In the genomic region with DNA sequence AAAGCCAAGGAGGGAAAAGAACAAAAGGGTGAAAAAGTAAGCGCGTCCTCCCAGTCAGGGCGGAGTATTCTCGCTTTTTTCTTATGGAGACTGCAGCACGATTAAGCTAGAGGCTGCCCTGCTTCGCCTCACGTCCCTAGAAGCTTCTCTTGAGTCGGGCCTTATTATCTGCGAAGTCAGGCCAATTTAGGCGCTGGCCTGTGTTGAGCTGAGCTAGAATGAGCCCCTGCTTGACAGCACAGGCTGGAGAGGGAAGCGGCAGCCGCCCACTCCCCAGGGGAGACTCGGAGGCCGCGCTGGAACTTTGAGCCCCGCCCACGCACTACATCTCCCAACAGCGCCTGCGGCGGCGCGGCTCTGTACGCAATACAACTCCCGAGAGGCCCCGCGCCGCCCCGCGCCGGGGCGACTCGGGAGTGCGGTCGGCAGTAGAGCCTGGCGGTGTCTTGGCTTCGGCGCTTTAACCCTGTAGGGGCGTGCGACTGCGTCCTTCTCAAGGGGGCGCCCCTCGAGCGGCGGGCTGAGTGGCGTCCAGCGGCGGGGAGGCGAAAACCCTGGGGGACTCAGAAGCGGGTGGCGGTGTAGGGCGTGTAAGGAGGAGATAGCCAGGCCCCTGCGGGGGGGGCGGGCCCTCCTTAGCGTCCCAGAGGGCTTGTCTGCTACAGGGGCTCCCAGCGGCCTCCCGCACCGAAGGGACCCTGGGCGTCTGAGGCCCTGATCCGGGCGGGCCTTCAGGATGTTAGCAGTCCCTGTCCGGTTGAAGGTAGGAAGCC, we compare ENCODE assay signal across 8 cellular contexts. TPM values are rescaled to one million over a fixed set of nuclear protein-coding genes. Genes with fewer than 3 reads are reported as not detected.
DNase-seq lines count a peak whose midpoint lies in the region; ATAC-seq and TF ChIP-seq lines count a peak whose summit lies in the region.

No MANE protein-coding gene starts in this region.

- peak overlapping the region; percentile 84 for H3K27ac ChIP-seq in C4-2B
- peak overlapping the region; percentile 100 for H3K27ac ChIP-seq in liver (ENCODE audit: low read depth in 1 of 2, low read length in 2 of 2)

- TF ChIP-seq RAD21 in liver (IDR thresholded peaks at IDR 0.05): peak; percentile 35 to 39

- peaks cover 0 to 10% (median 8%) of the 10 kb centered on the region in 4 donors for H3K36me3 ChIP-seq in liver (ENCODE audit: control insufficient read depth in 4 of 4, insufficient read depth in 3 of 4, low read depth in 1 of 4, low read length in 3 of 4)

- DNase-seq in GM19240 (ENCODE audit: insufficient read length, low spot score): peak; percentile 52
- peak; percentile 81 to 97 for DNase-seq in NCI-H526 (lab: John Stamatoyannopoulos, UW)
- peak; percentile 81 for DNase-seq in activated CD4-positive, alpha-beta T cell treated with anti-CD3 and anti-CD28 coated beads, Interleukin-2, amount 50 U/mL, for 1 hour
- DNase-seq in dedifferentiated amniotic fluid mesenchymal stem cell (ENCODE audit: extremely low spot score): peak; percentile 90
- peak; percentile 87 for DNase-seq in stimulated activated CD4-positive, alpha-beta T cell treated with anti-CD3 and anti-CD28 coated beads, Interleukin-4, amount 100 ng/mL, for 1 hour

- peak overlapping the region; percentile 81 to 88 (median 88) for H3K4me3 ChIP-seq in liver (ENCODE audit: low read depth in 1 of 3, low read length in 3 of 3)

- H3K9ac ChIP-seq in liver (ENCODE audit: low read depth in 1 of 2, low read length in 2 of 2): peak overlapping the region; percentile 98 to 100

- peak; percentile 45 for ATAC-seq in HG03457 (IDR thresholded peaks at IDR 0.05; ENCODE audit: unreplicated experiment)

- no peaks in the 10 kb centered on the region for H3K27me3 ChIP-seq in liver (ENCODE audit: control insufficient read depth in 4 of 4, insufficient read depth in 4 of 4, low read length in 3 of 4)

- peaks cover 3 to 34% (median 29%) of the 10 kb centered on the region in 4 donors for H3K4me1 ChIP-seq in liver (ENCODE audit: control insufficient read depth in 4 of 4, insufficient read depth in 4 of 4, low read length in 3 of 4)

- TF ChIP-seq CTCF in C4-2B (conservative IDR thresholded peaks at IDR 0.05) (no peak), liver (IDR thresholded peaks at IDR 0.05; ENCODE audit: low read depth, low read length, missing input control) (no peak)

- peaks cover under 1 to 11% (median 4%) of the 10 kb centered on the region in 4 donors for H3K9me3 ChIP-seq in liver (ENCODE audit: control insufficient read depth in 4 of 4, low read length in 3 of 4)

- WGBS in liver: under 1% methylated on average over 61 of the region's 61 CpGs

TF ChIP-seq in liver, 16 proteins besides CTCF, POLR2A, EP300 and RAD21:
- TF ChIP-seq, protein P1, sequence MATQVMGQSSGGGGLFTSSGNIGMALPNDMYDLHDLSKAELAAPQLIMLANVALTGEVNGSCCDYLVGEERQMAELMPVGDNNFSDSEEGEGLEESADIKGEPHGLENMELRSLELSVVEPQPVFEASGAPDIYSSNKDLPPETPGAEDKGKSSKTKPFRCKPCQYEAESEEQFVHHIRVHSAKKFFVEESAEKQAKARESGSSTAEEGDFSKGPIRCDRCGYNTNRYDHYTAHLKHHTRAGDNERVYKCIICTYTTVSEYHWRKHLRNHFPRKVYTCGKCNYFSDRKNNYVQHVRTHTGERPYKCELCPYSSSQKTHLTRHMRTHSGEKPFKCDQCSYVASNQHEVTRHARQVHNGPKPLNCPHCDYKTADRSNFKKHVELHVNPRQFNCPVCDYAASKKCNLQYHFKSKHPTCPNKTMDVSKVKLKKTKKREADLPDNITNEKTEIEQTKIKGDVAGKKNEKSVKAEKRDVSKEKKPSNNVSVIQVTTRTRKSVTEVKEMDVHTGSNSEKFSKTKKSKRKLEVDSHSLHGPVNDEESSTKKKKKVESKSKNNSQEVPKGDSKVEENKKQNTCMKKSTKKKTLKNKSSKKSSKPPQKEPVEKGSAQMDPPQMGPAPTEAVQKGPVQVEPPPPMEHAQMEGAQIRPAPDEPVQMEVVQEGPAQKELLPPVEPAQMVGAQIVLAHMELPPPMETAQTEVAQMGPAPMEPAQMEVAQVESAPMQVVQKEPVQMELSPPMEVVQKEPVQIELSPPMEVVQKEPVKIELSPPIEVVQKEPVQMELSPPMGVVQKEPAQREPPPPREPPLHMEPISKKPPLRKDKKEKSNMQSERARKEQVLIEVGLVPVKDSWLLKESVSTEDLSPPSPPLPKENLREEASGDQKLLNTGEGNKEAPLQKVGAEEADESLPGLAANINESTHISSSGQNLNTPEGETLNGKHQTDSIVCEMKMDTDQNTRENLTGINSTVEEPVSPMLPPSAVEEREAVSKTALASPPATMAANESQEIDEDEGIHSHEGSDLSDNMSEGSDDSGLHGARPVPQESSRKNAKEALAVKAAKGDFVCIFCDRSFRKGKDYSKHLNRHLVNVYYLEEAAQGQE (IDR thresholded peaks at IDR 0.05): no peak
- TF ChIP-seq NR2F2 (IDR thresholded peaks at IDR 0.05) (no peak), HNF4A (conservative IDR thresholded peaks at IDR 0.05) (peak; percentile 26 to 27), EGR1 (IDR thresholded peaks at IDR 0.05; ENCODE audit: low read depth in 2 of 2) (peak; percentile 95), FOXA2 (IDR thresholded peaks at IDR 0.05) (no peak), SP1 (IDR thresholded peaks at IDR 0.05) (no peak), YY1 (IDR thresholded peaks at IDR 0.05) (no peak), TAF1 (conservative IDR thresholded peaks at IDR 0.05) (peak; percentile 53), JUND (IDR thresholded peaks at IDR 0.05) (no peak), FOXA1 (IDR thresholded peaks at IDR 0.05) (no peak), HNF4G (IDR thresholded peaks at IDR 0.05) (no peak), GABPA (IDR thresholded peaks at IDR 0.05 in 1 of 2, conservative IDR thresholded peaks at IDR 0.05 in 1 of 2) (no peak), RXRA (IDR thresholded peaks at IDR 0.05) (no peak), ATF3 (IDR thresholded peaks at IDR 0.05) (no peak)
- TF ChIP-seq, protein P2, sequence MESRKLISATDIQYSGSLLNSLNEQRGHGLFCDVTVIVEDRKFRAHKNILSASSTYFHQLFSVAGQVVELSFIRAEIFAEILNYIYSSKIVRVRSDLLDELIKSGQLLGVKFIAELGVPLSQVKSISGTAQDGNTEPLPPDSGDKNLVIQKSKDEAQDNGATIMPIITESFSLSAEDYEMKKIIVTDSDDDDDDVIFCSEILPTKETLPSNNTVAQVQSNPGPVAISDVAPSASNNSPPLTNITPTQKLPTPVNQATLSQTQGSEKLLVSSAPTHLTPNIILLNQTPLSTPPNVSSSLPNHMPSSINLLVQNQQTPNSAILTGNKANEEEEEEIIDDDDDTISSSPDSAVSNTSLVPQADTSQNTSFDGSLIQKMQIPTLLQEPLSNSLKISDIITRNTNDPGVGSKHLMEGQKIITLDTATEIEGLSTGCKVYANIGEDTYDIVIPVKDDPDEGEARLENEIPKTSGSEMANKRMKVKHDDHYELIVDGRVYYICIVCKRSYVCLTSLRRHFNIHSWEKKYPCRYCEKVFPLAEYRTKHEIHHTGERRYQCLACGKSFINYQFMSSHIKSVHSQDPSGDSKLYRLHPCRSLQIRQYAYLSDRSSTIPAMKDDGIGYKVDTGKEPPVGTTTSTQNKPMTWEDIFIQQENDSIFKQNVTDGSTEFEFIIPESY (IDR thresholded peaks at IDR 0.05): peak; percentile 48
- TF ChIP-seq, protein P3, sequence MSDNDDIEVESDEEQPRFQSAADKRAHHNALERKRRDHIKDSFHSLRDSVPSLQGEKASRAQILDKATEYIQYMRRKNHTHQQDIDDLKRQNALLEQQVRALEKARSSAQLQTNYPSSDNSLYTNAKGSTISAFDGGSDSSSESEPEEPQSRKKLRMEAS (IDR thresholded peaks at IDR 0.05): no peak

RNA-seq across cellular contexts. Expression of gene ZNF436, which starts 0.9 kb away (rescaled TPM):
- total RNA-seq in liver: 1 to 10 TPM; 5.4 to 8.0 TPM
- polyA plus RNA-seq in liver: 1 to 10 TPM; 1.3 to 2.1 TPM

RNA-seq across cellular contexts. Expression of gene HNRNPR, which starts 24.7 kb away (rescaled TPM):
- 10 to 100 TPM; 42.2 to 57.0 TPM for total RNA-seq in liver
- 10 to 100 TPM; 31.2 to 34.6 TPM for polyA plus RNA-seq in liver

RNA-seq across cellular contexts. Expression of gene TCEA3, which starts 55.8 kb away (rescaled TPM):
- 10 to 100 TPM; 29.6 to 49.3 TPM for total RNA-seq in liver
- polyA plus RNA-seq in liver: 100 to 1,000 TPM in 1 of 2 donors, 10 to 100 TPM in 1; 45.8 to 142 TPM

Comparison
In these comparisons a context has a peak if more than half of its experiments do, and no peak if none do; other contexts are left out.
1. Peak in every context shown above with its lines: DNase-seq, ATAC-seq, H3K4me3 ChIP-seq and H3K27ac ChIP-seq.